In genomic region chrX:31297881-31298280, GRCh38 we compare ENCODE assay signal across 22 cellular contexts.
"Had no signal": no experiment of that assay in that cellular context is flagged by ENCODE, and none has a peak within 500 bp of the region (broad histone marks: within the 10 kb centered on the region; RNA-seq: fewer than 3 reads in every experiment).

No MANE protein-coding gene starts in this region.

- H3K36me3 ChIP-seq: esophagus squamous epithelium, neural progenitor cell, prostate gland, right atrium auricular region, thyroid gland, vagina had no signal

- DNase-seq: dorsolateral prefrontal cortex; effector CD4-positive, alpha-beta T cell; esophagus squamous epithelium; kidney; mesenchymal stem cell; midbrain; naive thymus-derived CD4-positive, alpha-beta T cell; stimulated activated CD4-positive, alpha-beta T cell treated with anti-CD3 and anti-CD28 coated beads, Interleukin-12 subunit alpha, Interleukin-12 subunit beta, amount 100 ng/mL, for 4 hours; stimulated activated CD4-positive, alpha-beta T cell treated with anti-CD3 and anti-CD28 coated beads, Interleukin-1b, Interleukin-23, amount 100 ng/mL, for 48 hours; stimulated activated CD4-positive, alpha-beta T cell treated with anti-CD3 and anti-CD28 coated beads, Interleukin-4, amount 100 ng/mL, for 1 hour; stimulated activated CD8-positive, alpha-beta memory T cell treated with anti-CD3 and anti-CD28 coated beads, Interleukin-4, amount 100 ng/mL, for 48 hours; stimulated activated naive CD4-positive, alpha-beta T cell; stimulated activated naive CD8-positive, alpha-beta T cell treated with anti-CD3 and anti-CD28 coated beads, Interleukin-15, amount 100 ng/mL, for 72 hours; thyroid gland had no signal

- ATAC-seq: naive thymus-derived CD4-positive, alpha-beta T cell; sciatic nerve; stimulated activated naive CD8-positive, alpha-beta T cell treated with anti-CD3 and anti-CD28 coated beads, Interleukin-15, amount 100 ng/mL, for 72 hours had no signal

- H3K4me1 ChIP-seq: esophagus squamous epithelium, neural progenitor cell, parathyroid adenoma, prostate gland, right atrium auricular region, thyroid gland, vagina had no signal

- H2AFZ ChIP-seq: neural progenitor cell, parathyroid adenoma had no signal

- H3K27me3 ChIP-seq: esophagus squamous epithelium, neural progenitor cell, right atrium auricular region, thyroid gland, vagina had no signal

- H3K9ac ChIP-seq: neural progenitor cell, parathyroid adenoma had no signal

- H3K4me2 ChIP-seq: neural progenitor cell, smooth muscle cell had no signal

- H3K79me2 ChIP-seq: parathyroid adenoma had no signal

- H3K4me3 ChIP-seq: dorsolateral prefrontal cortex, esophagus squamous epithelium, lung, neural progenitor cell, prostate gland, right atrium auricular region, smooth muscle cell, thyroid gland, vagina had no signal

- H3K27ac ChIP-seq: dorsolateral prefrontal cortex, esophagus squamous epithelium, neural progenitor cell, parathyroid adenoma, prostate gland, right atrium auricular region, thyroid gland, vagina had no signal

- H3K9me3 ChIP-seq: esophagus squamous epithelium, prostate gland, right atrium auricular region, thyroid gland, vagina had no signal
